ENCODE assay signal across 1 cellular context in the genomic region with DNA sequence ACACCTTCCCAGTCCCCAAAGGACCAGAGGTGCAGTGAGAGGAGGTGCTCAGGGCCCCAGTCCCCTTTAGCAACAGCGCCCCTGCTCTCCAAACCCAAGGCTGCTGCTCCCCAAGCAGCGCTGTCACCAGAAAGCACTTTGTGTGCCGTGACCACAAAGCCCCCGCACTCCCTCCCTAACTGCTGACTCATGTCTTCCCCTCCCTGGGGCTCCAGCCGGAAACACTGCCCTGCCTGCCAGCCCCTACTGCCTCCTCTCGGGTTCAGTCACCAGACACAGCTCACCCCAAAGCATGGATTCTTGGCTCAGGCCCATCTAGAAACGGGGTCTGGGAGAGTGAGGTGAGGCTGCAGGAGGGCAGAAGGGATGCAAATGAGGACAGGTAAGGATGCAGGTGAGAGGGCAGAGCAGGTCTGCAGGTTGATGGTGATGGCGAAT.
TF ChIP-seq lines count a peak whose summit lies in the region.

No MANE protein-coding gene starts in this region.

TF ChIP-seq in K562, 482 proteins besides CTCF, POLR2A, EP300 and RAD21 (continued from another document):
- TF ChIP-seq RNF219 (CRISPR knock-in tag; IDR thresholded peaks at IDR 0.05) (no peak), DMBX1 (CRISPR knock-in tag; IDR thresholded peaks at IDR 0.05; ENCODE audit: borderline replicate concordance) (no peak), MED1 (CRISPR knock-in tag; IDR thresholded peaks at IDR 0.05; ENCODE audit: borderline replicate concordance) (no peak), AFF1 (IDR thresholded peaks at IDR 0.05; ENCODE audit: low read depth in 1 of 2, partially characterized antibody in 2 of 2) (no peak)
TF ChIP-seq in K562: peak in this region for 82.
